1 cellular context compared by ENCODE assay signal in the genomic region with DNA sequence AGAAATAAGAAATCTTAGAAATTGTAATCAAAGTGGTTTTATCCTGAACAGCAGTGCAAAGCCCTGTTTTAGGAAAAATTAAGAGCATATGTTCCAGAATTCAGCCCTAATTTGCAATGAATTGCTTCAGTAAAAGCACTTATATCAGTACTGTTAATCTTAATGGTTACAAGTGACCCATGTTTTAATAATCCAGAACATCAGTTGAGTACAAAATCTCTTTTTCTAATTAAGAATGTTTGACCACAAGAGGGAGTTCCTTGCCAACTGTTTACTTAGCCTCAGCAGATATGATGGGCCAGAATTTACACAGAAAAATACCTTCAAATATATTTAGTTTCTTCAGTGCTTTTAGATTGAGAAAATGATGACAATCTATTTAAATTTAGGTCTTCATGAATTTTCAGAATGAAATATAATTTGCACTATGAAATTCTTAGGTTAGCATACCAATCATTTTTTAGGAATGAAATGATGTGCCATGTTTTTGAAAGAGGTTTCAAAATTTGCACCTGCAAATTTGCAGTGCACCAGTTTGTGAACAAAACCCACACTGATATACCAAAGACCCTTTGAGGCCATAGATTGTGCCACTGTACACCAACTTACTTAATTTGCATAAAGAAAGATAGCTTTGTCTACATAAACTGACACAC.
TF ChIP-seq lines count a peak whose summit lies in the region.

No MANE protein-coding gene starts in this region.

TF ChIP-seq in K562, 482 proteins besides CTCF, POLR2A, EP300 and RAD21 (continued from another document):
- TF ChIP-seq, protein P1, sequence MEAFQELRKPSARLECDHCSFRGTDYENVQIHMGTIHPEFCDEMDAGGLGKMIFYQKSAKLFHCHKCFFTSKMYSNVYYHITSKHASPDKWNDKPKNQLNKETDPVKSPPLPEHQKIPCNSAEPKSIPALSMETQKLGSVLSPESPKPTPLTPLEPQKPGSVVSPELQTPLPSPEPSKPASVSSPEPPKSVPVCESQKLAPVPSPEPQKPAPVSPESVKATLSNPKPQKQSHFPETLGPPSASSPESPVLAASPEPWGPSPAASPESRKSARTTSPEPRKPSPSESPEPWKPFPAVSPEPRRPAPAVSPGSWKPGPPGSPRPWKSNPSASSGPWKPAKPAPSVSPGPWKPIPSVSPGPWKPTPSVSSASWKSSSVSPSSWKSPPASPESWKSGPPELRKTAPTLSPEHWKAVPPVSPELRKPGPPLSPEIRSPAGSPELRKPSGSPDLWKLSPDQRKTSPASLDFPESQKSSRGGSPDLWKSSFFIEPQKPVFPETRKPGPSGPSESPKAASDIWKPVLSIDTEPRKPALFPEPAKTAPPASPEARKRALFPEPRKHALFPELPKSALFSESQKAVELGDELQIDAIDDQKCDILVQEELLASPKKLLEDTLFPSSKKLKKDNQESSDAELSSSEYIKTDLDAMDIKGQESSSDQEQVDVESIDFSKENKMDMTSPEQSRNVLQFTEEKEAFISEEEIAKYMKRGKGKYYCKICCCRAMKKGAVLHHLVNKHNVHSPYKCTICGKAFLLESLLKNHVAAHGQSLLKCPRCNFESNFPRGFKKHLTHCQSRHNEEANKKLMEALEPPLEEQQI (IDR thresholded peaks at IDR 0.05), result no peak
- TF ChIP-seq SMAD1 (IDR thresholded peaks at IDR 0.05; ENCODE audit: low read depth, low read length, partially characterized antibody) (no peak), ZNF239 (CRISPR knock-in tag; IDR thresholded peaks at IDR 0.05) (no peak), ZNF140 (CRISPR knock-in tag; IDR thresholded peaks at IDR 0.05) (no peak), RAD51 (IDR thresholded peaks at IDR 0.05; ENCODE audit: borderline replicate concordance, low read depth) (no peak), NR1H2 (CRISPR knock-in tag; IDR thresholded peaks at IDR 0.05) (no peak)
